Comparison of ENCODE assay signal across 1 cellular context in genomic region chr15:78541744-78542034, GRCh38.
TF ChIP-seq lines count a peak whose summit lies in the region.

No MANE protein-coding gene starts in this region.

TF ChIP-seq in endothelial cell of umbilical vein, 7 proteins besides CTCF, POLR2A, EP300 and RAD21 (continued from another document):
- no peak for TF ChIP-seq GATA2 (IDR thresholded peaks at IDR 0.05; ENCODE audit: insufficient read depth, insufficient read length, low read depth, low read length)
TF ChIP-seq in endothelial cell of umbilical vein: peak in this region for 0.
